ENCODE assay signal across 12 cellular contexts in the genomic region with DNA sequence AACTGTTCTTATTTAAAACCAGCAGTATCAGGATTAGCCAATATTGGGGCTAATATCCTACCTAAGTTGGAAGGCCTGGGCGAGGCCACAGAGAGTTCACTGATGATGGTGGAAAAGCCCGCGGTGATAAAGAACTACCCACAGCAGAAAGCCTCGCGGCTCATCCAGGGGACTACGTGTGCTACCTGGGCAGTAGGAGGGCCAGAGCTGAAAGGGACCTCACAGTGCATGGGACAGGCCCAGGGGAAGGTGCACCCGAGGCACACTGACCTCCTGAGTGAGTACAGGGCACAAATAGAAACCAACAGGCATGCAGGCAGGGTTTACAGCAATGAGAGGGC. TPM values are rescaled to one million over a fixed set of nuclear protein-coding genes. Genes with fewer than 3 reads are reported as not detected.
A peak's percentile ranks its signal among the peaks of the same experiment; 100 is the strongest.
DNase-seq lines count a peak whose midpoint lies in the region; ATAC-seq lines count a peak whose summit lies in the region.
"Had no signal": no experiment of that assay in that cellular context is flagged by ENCODE, and none has a peak within 500 bp of the region (broad histone marks: within the 10 kb centered on the region; RNA-seq: fewer than 3 reads in every experiment).

No MANE protein-coding gene starts in this region.

- no peaks in the 10 kb centered on the region for H3K36me3 Mint-ChIP-seq in activated CD8-positive, alpha-beta memory T cell treated with anti-CD3 and anti-CD28 coated beads, Interleukin-2, amount 10 ng/mL, durations not matched to agents 7 days and 5 days
- H3K36me3 Mint-ChIP-seq in activated naive CD8-positive, alpha-beta T cell treated with anti-CD3 and anti-CD28 coated beads, Interleukin-2, amount 50 U/mL, for 24 hours (ENCODE audit: low read depth), result no peaks in the 10 kb centered on the region
- H3K36me3 Mint-ChIP-seq in immature natural killer cell, result no peaks in the 10 kb centered on the region

- peaks cover 16% of the 10 kb centered on the region for H3K4me1 Mint-ChIP-seq in activated CD8-positive, alpha-beta memory T cell treated with anti-CD3 and anti-CD28 coated beads, Interleukin-2, amount 10 ng/mL, durations not matched to agents 7 days and 5 days
- H3K4me1 Mint-ChIP-seq in activated naive CD8-positive, alpha-beta T cell treated with anti-CD3 and anti-CD28 coated beads, Interleukin-2, amount 50 U/mL, for 24 hours, result peaks cover 35% of the 10 kb centered on the region
- peaks cover 9 to 10% of the 10 kb centered on the region in 2 donors for H3K4me1 Mint-ChIP-seq in immature natural killer cell

- peaks cover 0 to 30% (median 23%) of the 10 kb centered on the region in 5 donors for H3K27me3 ChIP-seq in subcutaneous abdominal adipose tissue (ENCODE audit: control insufficient read depth in 5 of 5, insufficient read depth in 4 of 5, low read length in 5 of 5)

- H3K27ac ChIP-seq in subcutaneous abdominal adipose tissue (ENCODE audit: low read depth, low read length), result no peak overlapping the region

- H3K9me3 ChIP-seq in subcutaneous abdominal adipose tissue (ENCODE audit: control insufficient read depth in 5 of 5, low read length in 5 of 5), result no peaks in the 10 kb centered on the region
- H3K9me3 ChIP-seq: adrenal gland had no signal

- H3K4me3 Mint-ChIP-seq in activated CD8-positive, alpha-beta memory T cell treated with anti-CD3 and anti-CD28 coated beads, Interleukin-2, amount 10 ng/mL, durations not matched to agents 7 days and 5 days, result no peak overlapping the region
- H3K4me3 Mint-ChIP-seq in activated naive CD8-positive, alpha-beta T cell treated with anti-CD3 and anti-CD28 coated beads, Interleukin-2, amount 50 U/mL, for 24 hours, result peak overlapping the region; percentile 73
- H3K4me3 Mint-ChIP-seq in immature natural killer cell, result peak overlapping the region; percentile 58 to 85 (median 71)

- peak overlapping the region; percentile 1 to 71 (median 61) for H3K4me3 ChIP-seq in subcutaneous abdominal adipose tissue (ENCODE audit: low read depth in 1 of 5, low read length in 5 of 5)

- peaks cover 3 to 49% (median 39%) of the 10 kb centered on the region in 5 donors for H3K4me1 ChIP-seq in subcutaneous abdominal adipose tissue (ENCODE audit: control insufficient read depth in 5 of 5, insufficient read depth in 5 of 5, low read length in 5 of 5)

- CTCF ChIA-PET in activated CD8-positive, alpha-beta memory T cell treated with anti-CD3 and anti-CD28 coated beads, Interleukin-2, amount 10 ng/mL, durations not matched to agents 7 days and 5 days (lab: Charles Lee), result interaction anchor here (1.7 kb wide), 1 partner anchor 58 kb away, joined by 3 read pairs; no protein-coding TSS in a partner anchor

- peak overlapping the region; percentile 54 for H3K27ac Mint-ChIP-seq in activated CD8-positive, alpha-beta memory T cell treated with anti-CD3 and anti-CD28 coated beads, Interleukin-2, amount 10 ng/mL, durations not matched to agents 7 days and 5 days
- no peak overlapping the region for H3K27ac Mint-ChIP-seq in activated naive CD8-positive, alpha-beta T cell treated with anti-CD3 and anti-CD28 coated beads, Interleukin-2, amount 50 U/mL, for 24 hours
- peak overlapping the region in 5 of 6 donors; percentile 43 to 90 (median 73) for H3K27ac Mint-ChIP-seq in immature natural killer cell

- H3K36me3 ChIP-seq in subcutaneous abdominal adipose tissue (ENCODE audit: control insufficient read depth in 5 of 5, insufficient read depth in 5 of 5, low read length in 5 of 5), result no peaks in the 10 kb centered on the region
- H3K36me3 ChIP-seq: adrenal gland had no signal

- H3K27me3 Mint-ChIP-seq in activated CD8-positive, alpha-beta memory T cell treated with anti-CD3 and anti-CD28 coated beads, Interleukin-2, amount 10 ng/mL, durations not matched to agents 7 days and 5 days, result peaks cover 43% of the 10 kb centered on the region
- peaks cover 35% of the 10 kb centered on the region for H3K27me3 Mint-ChIP-seq in activated naive CD8-positive, alpha-beta T cell treated with anti-CD3 and anti-CD28 coated beads, Interleukin-2, amount 50 U/mL, for 24 hours
- peaks cover 14 to 24% (median 16%) of the 10 kb centered on the region in 3 donors for H3K27me3 Mint-ChIP-seq in immature natural killer cell (ENCODE audit: low read depth in 3 of 3)

- no peaks in the 10 kb centered on the region for H3K9me3 Mint-ChIP-seq in activated CD8-positive, alpha-beta memory T cell treated with anti-CD3 and anti-CD28 coated beads, Interleukin-2, amount 10 ng/mL, durations not matched to agents 7 days and 5 days (ENCODE audit: low read depth)
- no peaks in the 10 kb centered on the region for H3K9me3 Mint-ChIP-seq in activated naive CD8-positive, alpha-beta T cell treated with anti-CD3 and anti-CD28 coated beads, Interleukin-2, amount 50 U/mL, for 24 hours
- H3K9me3 Mint-ChIP-seq in immature natural killer cell, result no peaks in the 10 kb centered on the region

- peak overlapping the region in 2 of 5 donors; percentile 41 to 78 for H3K9ac ChIP-seq in subcutaneous abdominal adipose tissue (ENCODE audit: low read length in 5 of 5)

- DNase-seq in activated CD8-positive, alpha-beta memory T cell treated with anti-CD3 and anti-CD28 coated beads, Interleukin-2, amount 10 ng/mL, durations not matched to agents 7 days and 5 days, result no peak
- DNase-seq in activated CD8-positive, alpha-beta memory T cell treated with anti-CD3 and anti-CD28 coated beads for 24 hours, result no peak
- DNase-seq in activated naive CD8-positive, alpha-beta T cell treated with anti-CD3 and anti-CD28 coated beads, Interleukin-2, amount 50 U/mL, for 24 hours, result no peak
- DNase-seq in immature natural killer cell (no peak), superior temporal gyrus (ENCODE audit: extremely low spot score) (no peak), amniotic stem cell (lab: John Stamatoyannopoulos, UW) (no peak)
- DNase-seq in effector CD4-positive, alpha-beta T cell, result no peak
- DNase-seq: adrenal gland had no signal

- no peak for ATAC-seq in activated CD8-positive, alpha-beta memory T cell treated with anti-CD3 and anti-CD28 coated beads, Interleukin-2, amount 10 ng/mL, durations not matched to agents 7 days and 5 days
- ATAC-seq in activated naive CD8-positive, alpha-beta T cell treated with anti-CD3 and anti-CD28 coated beads, Interleukin-2, amount 50 U/mL, for 24 hours, result peak; percentile 3

RNA-seq across cellular contexts. Expression of a gene that starts 1.4 kb away (rescaled TPM):
- total RNA-seq in activated CD8-positive, alpha-beta memory T cell treated with anti-CD3 and anti-CD28 coated beads, Interleukin-2, amount 10 ng/mL, durations not matched to agents 7 days and 5 days, result under 1 TPM in 1 of 2 experiments, not detected in 1; 0.29 TPM
- 1 to 10 TPM in 2 of 3 donors, under 1 TPM in 1; 0.75 to 2.2 (median 2.2) TPM for polyA plus RNA-seq in immature natural killer cell
- polyA plus RNA-seq: fibroblast of lung had no signal

RNA-seq across cellular contexts. Expression of a gene that starts 31.5 kb away (rescaled TPM):
- not detected for total RNA-seq in activated CD8-positive, alpha-beta memory T cell treated with anti-CD3 and anti-CD28 coated beads, Interleukin-2, amount 10 ng/mL, durations not matched to agents 7 days and 5 days
- not detected for polyA plus RNA-seq in immature natural killer cell
- total RNA-seq: lower leg skin, skeletal muscle tissue had no signal
